ENCODE assay signal across 11 cellular contexts in the genomic region with DNA sequence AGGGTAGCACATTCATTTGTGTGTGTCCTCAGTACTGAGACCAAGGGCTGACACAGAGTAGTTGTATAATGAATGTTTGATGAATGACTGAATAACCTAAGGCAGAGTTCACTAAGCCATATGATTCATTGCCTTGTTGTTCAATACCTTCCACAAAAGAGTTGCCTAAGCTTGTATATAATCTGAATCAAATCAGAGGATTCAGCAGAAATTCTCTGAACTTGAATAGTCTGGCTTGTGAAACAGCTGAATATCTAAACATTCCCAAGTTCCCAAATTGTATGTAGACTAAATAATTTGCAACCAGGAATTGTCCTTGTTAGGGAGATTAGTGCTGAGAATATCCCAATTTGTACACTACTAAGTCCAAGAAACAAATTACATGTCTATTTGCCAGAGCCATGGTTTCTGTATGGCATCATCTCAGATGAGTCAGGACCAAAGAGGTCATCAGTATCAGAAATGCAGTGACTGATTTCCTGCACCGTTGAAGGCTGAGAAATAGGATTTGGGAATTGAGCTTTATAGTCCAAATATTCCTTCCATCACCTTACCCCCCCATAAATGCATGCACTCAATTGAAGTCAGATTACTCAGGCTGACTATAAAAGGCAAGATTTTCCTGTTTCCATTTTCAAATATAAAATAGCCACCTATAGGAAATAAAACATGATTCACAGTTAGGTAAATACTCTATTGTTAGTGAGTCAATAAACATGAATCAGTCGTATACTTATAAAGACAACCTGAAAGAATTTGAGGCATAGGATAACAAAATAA.
DNase-seq lines count a peak whose midpoint lies in the region; TF ChIP-seq lines count a peak whose summit lies in the region.
"Had no signal": no experiment of that assay in that cellular context is flagged by ENCODE, and none has a peak within 500 bp of the region (broad histone marks: within the 10 kb centered on the region; RNA-seq: fewer than 3 reads in every experiment).

No MANE protein-coding gene starts in this region.

- H3K4me1 ChIP-seq in osteoblast (ENCODE audit: insufficient read depth, low read length): peaks cover 11% of the 10 kb centered on the region

- H4K20me1 ChIP-seq in osteoblast (ENCODE audit: insufficient read depth, low read length): no peaks in the 10 kb centered on the region

- no peaks in the 10 kb centered on the region for H3K9me3 ChIP-seq in osteoblast (ENCODE audit: low read depth, low read length)
- H3K9me3 ChIP-seq: heart left ventricle had no signal

- TF ChIP-seq CTCF in osteoblast (IDR thresholded peaks at IDR 0.05; ENCODE audit: extremely low read depth, low read depth, low read length): no peak

- no peaks in the 10 kb centered on the region for H3K27me3 ChIP-seq in osteoblast (ENCODE audit: insufficient read depth, low read length)
- H3K27me3 ChIP-seq: heart left ventricle had no signal

- no peak overlapping the region for H3K4me3 ChIP-seq in osteoblast (ENCODE audit: insufficient read depth, low read length)
- H3K4me3 ChIP-seq: heart left ventricle had no signal

- H3K4me2 ChIP-seq in osteoblast (ENCODE audit: insufficient read depth, low read length): peak overlapping the region; percentile 6

- DNase-seq in Daoy (ENCODE audit: low read depth) (peak; percentile 76), M059J (ENCODE audit: low read depth) (peak; percentile 84), dermis blood vessel endothelial cell (peak; percentile 86), osteoblast (ENCODE audit: insufficient read length, low spot score, missing footprints) (peak; percentile 74), COR-L47 (lab: John Stamatoyannopoulos, UW) (no peak), NOMO-1 treated with dmso at 0.1 percent for 144 hours (lab: John Stamatoyannopoulos, UW; ENCODE audit: unreplicated experiment) (no peak), posterior vena cava (ENCODE audit: low spot score) (no peak)
- DNase-seq: aorta, heart left ventricle, NCI-H1436, substantia nigra had no signal

- intact Hi-C loops in posterior vena cava (cut with DNase I): no loop called here

- H3K27ac ChIP-seq in osteoblast (ENCODE audit: low read depth, low read length): peak overlapping the region; percentile 42
- H3K27ac ChIP-seq: heart left ventricle had no signal

- no peaks in the 10 kb centered on the region for H3K36me3 ChIP-seq in osteoblast (ENCODE audit: insufficient read depth, low read length)
- H3K36me3 ChIP-seq: heart left ventricle had no signal

- H2AFZ ChIP-seq in osteoblast (ENCODE audit: low read length): no peak overlapping the region

- H3K79me2 ChIP-seq in osteoblast (ENCODE audit: insufficient read depth, low read length): no peaks in the 10 kb centered on the region

Comparison
In these comparisons a context has a peak if more than half of its experiments do, and no peak if none do; other contexts are left out.
1. DNase-seq: peak in Daoy (single experiment), M059J (single experiment), dermis blood vessel endothelial cell (single experiment) and osteoblast (single experiment); none in COR-L47 (single experiment), NOMO-1 treated with dmso at 0.1 percent for 144 hours (single experiment) and posterior vena cava (single experiment).